10 cellular contexts compared by ENCODE assay signal in the genomic region with DNA sequence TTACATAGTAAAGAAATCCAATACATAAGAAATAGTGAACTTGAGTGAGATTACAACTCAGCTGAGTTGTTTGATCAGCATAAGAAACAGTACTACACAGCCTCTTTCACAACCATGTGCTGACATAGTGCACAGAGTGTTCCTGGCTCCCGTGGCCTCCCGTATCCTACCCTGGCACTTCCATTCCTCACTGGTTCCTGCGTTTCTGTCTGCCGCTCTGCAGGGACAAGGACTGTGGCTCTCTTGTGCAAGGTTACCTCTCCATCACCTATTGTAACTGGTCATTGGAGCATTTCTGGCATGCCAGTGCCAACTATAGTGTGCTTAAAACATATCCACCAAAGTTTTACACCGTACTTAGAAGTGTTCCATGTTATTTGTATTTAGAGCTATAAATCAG. TPM values are rescaled to one million over a fixed set of nuclear protein-coding genes. Genes with fewer than 3 reads are reported as not detected.
DNase-seq lines count a peak whose midpoint lies in the region; ATAC-seq, FAIRE-seq and TF ChIP-seq lines count a peak whose summit lies in the region.
"Had no signal": no experiment of that assay in that cellular context is flagged by ENCODE, and none has a peak within 500 bp of the region (broad histone marks: within the 10 kb centered on the region; RNA-seq: fewer than 3 reads in every experiment).

No MANE protein-coding gene starts in this region.

- TF ChIP-seq CTCF in body of pancreas (IDR thresholded peaks at IDR 0.05) (no peak), kidney (IDR thresholded peaks at IDR 0.05; ENCODE audit: borderline replicate concordance, extremely low read depth, insufficient read depth) (no peak), tibial nerve (IDR thresholded peaks at IDR 0.05) (no peak)

- no peak for FAIRE-seq in kidney (lab: Jason Lieb, UNC)

- 24 to 32% methylated on average over 5 of the region's 5 CpGs for WGBS in body of pancreas, 2 donors
- 35 to 45% methylated on average over 5 of the region's 5 CpGs for WGBS in tibial nerve, 2 donors

- H3K9me3 Mint-ChIP-seq in activated T-cell treated with anti-CD3 and anti-CD28 coated beads, Interleukin-2, amount 50 U/mL, for 72 hours, result no peaks in the 10 kb centered on the region
- H3K9me3 Mint-ChIP-seq in stimulated activated effector memory CD8-positive, alpha-beta T cell treated with anti-CD3 and anti-CD28 coated beads, Interleukin-12 subunit alpha, Interleukin-12 subunit beta, amount 100 ng/mL, for 72 hours, result no peaks in the 10 kb centered on the region

- H3K36me3 Mint-ChIP-seq in activated T-cell treated with anti-CD3 and anti-CD28 coated beads, Interleukin-2, amount 50 U/mL, for 72 hours (ENCODE audit: insufficient read depth in 2 of 2), result no peaks in the 10 kb centered on the region
- H3K36me3 Mint-ChIP-seq in stimulated activated effector memory CD8-positive, alpha-beta T cell treated with anti-CD3 and anti-CD28 coated beads, Interleukin-12 subunit alpha, Interleukin-12 subunit beta, amount 100 ng/mL, for 72 hours, result no peaks in the 10 kb centered on the region

- H3K4me1 ChIP-seq in body of pancreas (peaks cover 43% of the 10 kb centered on the region), kidney (ENCODE audit: control insufficient read depth in 1 of 2, insufficient read depth in 1 of 2, low read depth in 1 of 2, low read length in 2 of 2) (peaks cover 5 to 8% of the 10 kb centered on the region in 2 donors), tibial nerve (peaks cover 0 to 8% (median 0%) of the 10 kb centered on the region in 4 donors)

- TF ChIP-seq EP300 in tibial nerve (IDR thresholded peaks at IDR 0.05), result peak in 1 of 2 donors; percentile 39

- H3K27me3 Mint-ChIP-seq in activated T-cell treated with anti-CD3 and anti-CD28 coated beads, Interleukin-2, amount 50 U/mL, for 72 hours (ENCODE audit: low read depth), result no peaks in the 10 kb centered on the region

- H3K9me3 ChIP-seq in body of pancreas (no peaks in the 10 kb centered on the region), kidney (ENCODE audit: control insufficient read depth in 1 of 2, low read length in 2 of 2) (no peaks in the 10 kb centered on the region), tibial nerve (no peaks in the 10 kb centered on the region)

- intact Hi-C loops in body of pancreas (cut with DNase I) (loop anchor here (10.0 kb wide), 1 partner anchor 272 kb away; no protein-coding TSS in a partner anchor), kidney (cut with DNase I) (loop anchor here (10.0 kb wide), 2 partner anchors 272 to 652 kb away; no protein-coding TSS in a partner anchor)

- H3K27me3 ChIP-seq in body of pancreas (no peaks in the 10 kb centered on the region), tibial nerve (no peaks in the 10 kb centered on the region)

- ATAC-seq in activated T-cell treated with anti-CD3 and anti-CD28 coated beads, Interleukin-2, amount 50 U/mL, for 72 hours (replicated peaks in 1 of 2), result peak; percentile 43 to 52
- ATAC-seq in body of pancreas, result peak; percentile 86
- no peak for ATAC-seq in stimulated activated effector memory CD8-positive, alpha-beta T cell treated with anti-CD3 and anti-CD28 coated beads, Interleukin-12 subunit alpha, Interleukin-12 subunit beta, amount 100 ng/mL, for 72 hours
- no peak for ATAC-seq in HG02678 (IDR thresholded peaks at IDR 0.05; ENCODE audit: unreplicated experiment)

- H3K27ac Mint-ChIP-seq in activated T-cell treated with anti-CD3 and anti-CD28 coated beads, Interleukin-2, amount 50 U/mL, for 72 hours, result peak overlapping the region; percentile 70
- no peak overlapping the region for H3K27ac Mint-ChIP-seq in stimulated activated effector memory CD8-positive, alpha-beta T cell treated with anti-CD3 and anti-CD28 coated beads, Interleukin-12 subunit alpha, Interleukin-12 subunit beta, amount 100 ng/mL, for 72 hours

- TF ChIP-seq POLR2A in body of pancreas (IDR thresholded peaks at IDR 0.05) (no peak), tibial nerve (IDR thresholded peaks at IDR 0.05) (no peak)

- H3K4me1 Mint-ChIP-seq in activated T-cell treated with anti-CD3 and anti-CD28 coated beads, Interleukin-2, amount 50 U/mL, for 72 hours (ENCODE audit: low read depth), result peaks cover 43% of the 10 kb centered on the region
- H3K4me1 Mint-ChIP-seq in stimulated activated effector memory CD8-positive, alpha-beta T cell treated with anti-CD3 and anti-CD28 coated beads, Interleukin-12 subunit alpha, Interleukin-12 subunit beta, amount 100 ng/mL, for 72 hours, result peaks cover 9% of the 10 kb centered on the region

- no peak overlapping the region for H3K4me3 ChIP-seq in body of pancreas
- no peak overlapping the region for H3K4me3 ChIP-seq in kidney (ENCODE audit: low read length in 2 of 2)
- no peak overlapping the region for H3K4me3 ChIP-seq in tibial nerve

- peak overlapping the region; percentile 16 to 17 for H3K4me3 Mint-ChIP-seq in activated T-cell treated with anti-CD3 and anti-CD28 coated beads, Interleukin-2, amount 50 U/mL, for 72 hours
- H3K4me3 Mint-ChIP-seq in stimulated activated effector memory CD8-positive, alpha-beta T cell treated with anti-CD3 and anti-CD28 coated beads, Interleukin-12 subunit alpha, Interleukin-12 subunit beta, amount 100 ng/mL, for 72 hours, result no peak overlapping the region

- H3K27ac ChIP-seq in body of pancreas, result no peak overlapping the region
- H3K27ac ChIP-seq in kidney (ENCODE audit: low read depth in 2 of 2, low read length in 2 of 2), result no peak overlapping the region
- H3K27ac ChIP-seq in tibial nerve, result no peak overlapping the region

- H3K9ac ChIP-seq in kidney (ENCODE audit: low read length in 2 of 2), result peak overlapping the region in 1 of 2 donors; percentile 22

- DNase-seq in activated T-cell treated with anti-CD3 and anti-CD28 coated beads, Interleukin-2, amount 50 U/mL, for 72 hours, result no peak
- DNase-seq in activated T-cell treated with anti-CD3 and anti-CD28 coated beads for 4 hours (no peak), body of pancreas (peak; percentile 35 to 59 (median 44)), kidney (peak; percentile 61), tibial nerve (ENCODE audit: low spot score in 2 of 2) (peak; percentile 11 to 20), ureter (ENCODE audit: low spot score) (no peak)
- no peak for DNase-seq in stimulated activated effector memory CD8-positive, alpha-beta T cell treated with anti-CD3 and anti-CD28 coated beads, Interleukin-12 subunit alpha, Interleukin-12 subunit beta, amount 100 ng/mL, for 72 hours (ENCODE audit: low spot score in 2 of 2)
- DNase-seq: activated naive CD4-positive, alpha-beta T cell; stimulated activated CD4-positive, alpha-beta T cell treated with anti-CD3 and anti-CD28 coated beads, Interleukin-2, amount 100 ng/mL, for 48 hours had no signal

- H3K36me3 ChIP-seq in body of pancreas (replicated peaks in 1 of 2; ENCODE audit: insufficient read depth in 1 of 2, low read depth in 2 of 2), result no peaks in the 10 kb centered on the region
- H3K36me3 ChIP-seq in kidney (ENCODE audit: control insufficient read depth in 1 of 2, insufficient read depth in 2 of 2, low read length in 2 of 2), result no peaks in the 10 kb centered on the region
- H3K36me3 ChIP-seq in tibial nerve, result no peaks in the 10 kb centered on the region

RNA-seq across cellular contexts. Expression of gene PCED1B, which starts 46.3 kb away (rescaled TPM):
- 10 to 100 TPM; 73.6 to 91.8 TPM for total RNA-seq in activated T-cell treated with anti-CD3 and anti-CD28 coated beads, Interleukin-2, amount 50 U/mL, for 72 hours
- total RNA-seq in body of pancreas (10 to 100 TPM in 1 of 2 donors, 1 to 10 TPM in 1; 2.3 to 14.2 TPM), kidney (9.2 TPM), tibial nerve (1 to 10 TPM in 2 of 4 donors, under 1 TPM in 1, not detected in 1; 0.90 to 2.9 (median 2.2) TPM), ureter (22.1 TPM)
- polyA plus RNA-seq in kidney (ENCODE audit: insufficient read depth, low read depth, low replicate concordance), result 2.8 TPM

RNA-seq across cellular contexts. Expression of gene AMIGO2, which starts 46.7 kb away (rescaled TPM):
- 10 to 100 TPM; 15.1 to 18.2 TPM for total RNA-seq in activated T-cell treated with anti-CD3 and anti-CD28 coated beads, Interleukin-2, amount 50 U/mL, for 72 hours
- total RNA-seq in body of pancreas (1 to 10 TPM; 2.6 to 4.0 TPM), kidney (8.7 TPM), tibial nerve (1 to 10 TPM; 1.7 to 6.6 (median 3.1) TPM), ureter (61.7 TPM)
- polyA plus RNA-seq in kidney (ENCODE audit: insufficient read depth, low read depth, low replicate concordance), result 12.2 TPM

Comparison
In these comparisons a context has a peak if more than half of its experiments do, and no peak if none do; other contexts are left out.
1. ATAC-seq: peak in activated T-cell treated with anti-CD3 and anti-CD28 coated beads, Interleukin-2, amount 50 U/mL, for 72 hours (2 of 2) and body of pancreas (single experiment); none in stimulated activated effector memory CD8-positive, alpha-beta T cell treated with anti-CD3 and anti-CD28 coated beads, Interleukin-12 subunit alpha, Interleukin-12 subunit beta, amount 100 ng/mL, for 72 hours (single experiment) and HG02678 (single experiment).
2. DNase-seq: peak in body of pancreas (4 of 4), kidney (single experiment) and tibial nerve (2 of 2); none in activated T-cell treated with anti-CD3 and anti-CD28 coated beads, Interleukin-2, amount 50 U/mL, for 72 hours (0 of 2), activated T-cell treated with anti-CD3 and anti-CD28 coated beads for 4 hours (single experiment), stimulated activated effector memory CD8-positive, alpha-beta T cell treated with anti-CD3 and anti-CD28 coated beads, Interleukin-12 subunit alpha, Interleukin-12 subunit beta, amount 100 ng/mL, for 72 hours (0 of 2) and ureter (single experiment).